ENCODE assay signal across 9 cellular contexts in the genomic region with DNA sequence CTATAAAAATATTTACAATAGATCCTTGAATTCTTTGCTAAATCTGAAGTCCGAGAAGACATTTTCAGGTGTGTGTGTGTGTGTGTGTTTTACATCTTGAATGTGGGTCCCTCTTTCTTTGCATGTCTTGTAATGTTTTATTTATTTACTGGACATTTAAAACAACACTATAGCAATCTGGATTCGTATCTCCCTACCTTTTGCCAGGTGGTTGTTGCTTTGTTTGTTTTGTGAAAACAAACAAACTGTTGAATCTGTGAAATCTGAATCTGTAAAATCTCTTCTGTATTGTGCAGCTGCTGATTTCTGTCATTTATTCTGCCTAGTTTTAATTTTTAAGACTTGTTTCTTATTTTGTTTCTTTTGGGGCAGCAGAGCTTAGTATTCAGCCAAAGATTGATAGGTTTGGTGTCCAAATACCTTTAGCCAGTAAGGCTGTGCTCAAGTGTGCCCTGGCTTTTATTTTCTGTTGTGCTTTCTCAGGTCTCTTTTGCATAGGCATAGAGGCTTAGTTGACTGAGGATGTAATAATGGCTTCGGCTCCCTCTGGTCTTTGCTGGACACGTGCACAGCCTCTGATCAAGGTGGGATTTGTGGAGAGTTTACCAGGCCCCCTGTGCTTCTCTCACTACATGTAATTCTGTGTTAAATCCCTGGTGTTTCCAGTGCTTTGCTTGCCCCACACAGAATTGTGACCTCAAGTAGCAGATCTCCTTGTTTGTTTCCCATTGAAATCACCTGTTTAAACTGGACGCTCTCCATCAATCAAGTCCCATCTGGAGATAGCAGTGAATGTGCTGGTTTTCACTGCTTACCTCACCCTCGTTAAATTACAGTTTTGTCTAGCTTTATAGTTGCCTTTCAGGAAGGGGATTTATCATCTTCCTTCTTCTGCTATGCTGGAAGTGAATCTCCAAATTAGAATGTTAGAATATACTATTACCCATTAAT.
A peak's percentile ranks its signal among the peaks of the same experiment; 100 is the strongest.
DNase-seq lines count a peak whose midpoint lies in the region; ATAC-seq and TF ChIP-seq lines count a peak whose summit lies in the region.
"Had no signal": no experiment of that assay in that cellular context is flagged by ENCODE, and none has a peak within 500 bp of the region (broad histone marks: within the 10 kb centered on the region; RNA-seq: fewer than 3 reads in every experiment).

No MANE protein-coding gene starts in this region.

- no peak overlapping the region for H3K4ac ChIP-seq in mesenchymal stem cell (ENCODE audit: low read depth in 1 of 2, low read length in 2 of 2)

- H2BK120ac ChIP-seq in mesenchymal stem cell (ENCODE audit: low read depth, low read length) = no peak overlapping the region

- peak overlapping the region; percentile 1 for H3K27ac Mint-ChIP-seq in CD8-positive, alpha-beta T cell
- peak overlapping the region in 1 of 2 donors; percentile 1 for H3K27ac Mint-ChIP-seq in effector memory CD8-positive, alpha-beta T cell
- no peak overlapping the region for H3K27ac Mint-ChIP-seq in activated naive CD4-positive, alpha-beta T cell treated with anti-CD3 and anti-CD28 coated beads for 36 hours

- peak overlapping the region in 1 of 2 experiments; percentile 43 for H3K14ac ChIP-seq in mesenchymal stem cell (ENCODE audit: low read length in 2 of 2)

- peaks cover 8% of the 10 kb centered on the region for H3K79me1 ChIP-seq in mesenchymal stem cell (replicated peaks; ENCODE audit: low read length, poor library complexity, severe bottlenecking)

- H2BK15ac ChIP-seq in mesenchymal stem cell (ENCODE audit: low read depth, poor library complexity, severe bottlenecking) = no peak overlapping the region

- H2BK5ac ChIP-seq in mesenchymal stem cell (ENCODE audit: low read depth, low read length, poor library complexity, severe bottlenecking) = no peak overlapping the region

- no peaks in the 10 kb centered on the region for H3K9me3 ChIP-seq in CD8-positive, alpha-beta T cell (ENCODE audit: low read length)
- no peaks in the 10 kb centered on the region for H3K9me3 ChIP-seq in SJCRH30 (replicated peaks)
- no peaks in the 10 kb centered on the region for H3K9me3 ChIP-seq in mesenchymal stem cell (ENCODE audit: control insufficient read depth, low read length)

- H4K91ac ChIP-seq in mesenchymal stem cell (ENCODE audit: low read length) = no peak overlapping the region

- no peaks in the 10 kb centered on the region for H3K27me3 Mint-ChIP-seq in CD8-positive, alpha-beta T cell (ENCODE audit: low read depth)
- H3K27me3 Mint-ChIP-seq in effector memory CD8-positive, alpha-beta T cell = no peaks in the 10 kb centered on the region
- H3K27me3 Mint-ChIP-seq in activated naive CD4-positive, alpha-beta T cell treated with anti-CD3 and anti-CD28 coated beads for 36 hours (ENCODE audit: low read depth) = no peaks in the 10 kb centered on the region

- ATAC-seq in CD8-positive, alpha-beta T cell = no peak
- ATAC-seq in effector memory CD8-positive, alpha-beta T cell (replicated peaks) = no peak
- no peak for ATAC-seq in GM21576 (IDR thresholded peaks at IDR 0.05; ENCODE audit: unreplicated experiment)

- H2AFZ ChIP-seq in mesenchymal stem cell (ENCODE audit: low read depth, low read length) = no peak overlapping the region

- intact Hi-C loops in CD8-positive, alpha-beta T cell (cut with DNase I, micrococcal nuclease) = no loop called here
- intact Hi-C loops in activated naive CD4-positive, alpha-beta T cell treated with anti-CD3 and anti-CD28 coated beads for 36 hours (cut with micrococcal nuclease) = no loop called here

- H3K23ac ChIP-seq in mesenchymal stem cell (ENCODE audit: low read length in 2 of 2) = no peak overlapping the region

- peak overlapping the region; percentile 56 for H2AK5ac ChIP-seq in mesenchymal stem cell (ENCODE audit: low read length, severe bottlenecking)

- no peaks in the 10 kb centered on the region for H3K9me3 Mint-ChIP-seq in CD8-positive, alpha-beta T cell
- no peaks in the 10 kb centered on the region for H3K9me3 Mint-ChIP-seq in effector memory CD8-positive, alpha-beta T cell
- no peaks in the 10 kb centered on the region for H3K9me3 Mint-ChIP-seq in activated naive CD4-positive, alpha-beta T cell treated with anti-CD3 and anti-CD28 coated beads for 36 hours

- no peak overlapping the region for H3K9ac ChIP-seq in mesenchymal stem cell (ENCODE audit: low read length)

- peaks cover 16% of the 10 kb centered on the region for H3K4me1 ChIP-seq in CD8-positive, alpha-beta T cell (ENCODE audit: insufficient read depth, low read length)
- peaks cover 26% of the 10 kb centered on the region for H3K4me1 ChIP-seq in SJCRH30
- H3K4me1 ChIP-seq in mesenchymal stem cell (ENCODE audit: control insufficient read depth, insufficient read depth, low read depth, low read length) = peaks cover 5% of the 10 kb centered on the region

- no peak overlapping the region for H3K27ac ChIP-seq in CD8-positive, alpha-beta T cell (ENCODE audit: low read depth, low read length)
- H3K27ac ChIP-seq in SJCRH30 (no peak overlapping the region), mesenchymal stem cell (ENCODE audit: low read length, poor library complexity, severe bottlenecking) (no peak overlapping the region)
- H3K27ac ChIP-seq: SK-N-MC had no signal

- TF ChIP-seq CTCF in CD8-positive, alpha-beta T cell (IDR thresholded peaks at IDR 0.05) = no peak

- no peak overlapping the region for H3K4me2 ChIP-seq in mesenchymal stem cell (ENCODE audit: low read length, poor library complexity, severe bottlenecking)

- H3K4me1 Mint-ChIP-seq in CD8-positive, alpha-beta T cell (ENCODE audit: low read depth) = peaks cover 51% of the 10 kb centered on the region
- H3K4me1 Mint-ChIP-seq in effector memory CD8-positive, alpha-beta T cell (ENCODE audit: low read depth in 2 of 2) = peaks cover 23 to 44% of the 10 kb centered on the region in 2 donors
- peaks cover 31% of the 10 kb centered on the region for H3K4me1 Mint-ChIP-seq in activated naive CD4-positive, alpha-beta T cell treated with anti-CD3 and anti-CD28 coated beads for 36 hours (ENCODE audit: low read depth)

- DNase-seq in CD8-positive, alpha-beta T cell = no peak
- DNase-seq in NCI-H1105 (lab: John Stamatoyannopoulos, UW) (peak; percentile 8), SJCRH30 (peak; percentile 28 to 57), mesenchymal stem cell (no peak)
- no peak for DNase-seq in effector memory CD8-positive, alpha-beta T cell
- no peak for DNase-seq in stimulated activated CD4-positive, alpha-beta T cell treated with anti-CD3 and anti-CD28 coated beads, Interleukin-15, amount 100 ng/mL, for 24 hours
- no peak for DNase-seq in activated naive CD4-positive, alpha-beta T cell treated with anti-CD3 and anti-CD28 coated beads for 36 hours

- H4K8ac ChIP-seq in mesenchymal stem cell (ENCODE audit: low read length) = no peak overlapping the region

- no peak overlapping the region for H3K4me3 Mint-ChIP-seq in CD8-positive, alpha-beta T cell
- H3K4me3 Mint-ChIP-seq in effector memory CD8-positive, alpha-beta T cell = peak overlapping the region in 1 of 2 donors; percentile 28
- H3K4me3 Mint-ChIP-seq in activated naive CD4-positive, alpha-beta T cell treated with anti-CD3 and anti-CD28 coated beads for 36 hours = no peak overlapping the region

- POLR2A ChIA-PET in CD8-positive, alpha-beta T cell (lab: Charles Lee) = interaction anchor here (1.9 kb wide), 1 partner anchor 14 kb away, joined by 5 read pairs; no protein-coding TSS in a partner anchor

- peaks cover 41% of the 10 kb centered on the region for H3K36me3 Mint-ChIP-seq in CD8-positive, alpha-beta T cell
- peaks cover 41% of the 10 kb centered on the region for H3K36me3 Mint-ChIP-seq in effector memory CD8-positive, alpha-beta T cell (ENCODE audit: insufficient read depth)
- H3K36me3 Mint-ChIP-seq in activated naive CD4-positive, alpha-beta T cell treated with anti-CD3 and anti-CD28 coated beads for 36 hours (ENCODE audit: low read depth) = peaks cover 30% of the 10 kb centered on the region

- 98% methylated on average over 4 of the region's 6 CpGs for WGBS in mesenchymal stem cell

- peaks cover 8% of the 10 kb centered on the region for H3K36me3 ChIP-seq in CD8-positive, alpha-beta T cell (ENCODE audit: insufficient read depth, low read length)
- peaks cover 28% of the 10 kb centered on the region for H3K36me3 ChIP-seq in SJCRH30
- H3K36me3 ChIP-seq in mesenchymal stem cell (ENCODE audit: control insufficient read depth in 1 of 2, insufficient read depth in 2 of 2, low read depth in 1 of 2, low read length in 2 of 2) = peaks cover 10 to 25% of the 10 kb centered on the region in 2 experiments

- H3K27me3 ChIP-seq in CD8-positive, alpha-beta T cell (ENCODE audit: insufficient read depth, low read length) = no peaks in the 10 kb centered on the region
- H3K27me3 ChIP-seq in SJCRH30 (no peaks in the 10 kb centered on the region), mesenchymal stem cell (ENCODE audit: control insufficient read depth in 1 of 2, insufficient read depth in 1 of 2, low read length in 2 of 2) (no peaks in the 10 kb centered on the region)

- no peak overlapping the region for H3K4me3 ChIP-seq in CD8-positive, alpha-beta T cell (ENCODE audit: low read depth, low read length)
- no peak overlapping the region for H3K4me3 ChIP-seq in SJCRH30
- H3K4me3 ChIP-seq in mesenchymal stem cell (ENCODE audit: insufficient read depth in 1 of 2, low read depth in 1 of 2, low read length in 2 of 2) = no peak overlapping the region
- H3K4me3 ChIP-seq: SK-N-MC had no signal

- CTCF ChIA-PET in CD8-positive, alpha-beta T cell (lab: Charles Lee) = no interaction called here
- CTCF ChIA-PET in activated naive CD4-positive, alpha-beta T cell treated with anti-CD3 and anti-CD28 coated beads for 36 hours (lab: Charles Lee) = no interaction called here

- H2BK12ac ChIP-seq in mesenchymal stem cell (ENCODE audit: low read length in 2 of 2) = no peak overlapping the region

- H3K18ac ChIP-seq in mesenchymal stem cell (ENCODE audit: low read depth in 1 of 2, low read length in 2 of 2) = no peak overlapping the region

Comparison
In these comparisons a context has a peak if more than half of its experiments do, and no peak if none do; other contexts are left out.
1. DNase-seq: peak in NCI-H1105 (single experiment) and SJCRH30 (2 of 2); none in CD8-positive, alpha-beta T cell (0 of 7), mesenchymal stem cell (single experiment), effector memory CD8-positive, alpha-beta T cell (0 of 3), stimulated activated CD4-positive, alpha-beta T cell treated with anti-CD3 and anti-CD28 coated beads, Interleukin-15, amount 100 ng/mL, for 24 hours (single experiment) and activated naive CD4-positive, alpha-beta T cell treated with anti-CD3 and anti-CD28 coated beads for 36 hours (single experiment).